Comparison of ENCODE assay signal across 8 cellular contexts in genomic region chr20:11917663-11918062, GRCh38. TPM values are rescaled to one million over a fixed set of nuclear protein-coding genes. Genes with fewer than 3 reads are reported as not detected.
A peak's percentile ranks its signal among the peaks of the same experiment; 100 is the strongest.
DNase-seq lines count a peak whose midpoint lies in the region; ATAC-seq, FAIRE-seq and TF ChIP-seq lines count a peak whose summit lies in the region.

Gene BTBD3, plus strand, starts transcription at chr20:11917893. Its CDS starts 383 bp downstream, at chr20:11918276.

- no peaks in the 10 kb centered on the region for H3K9me3 Mint-ChIP-seq in activated T-helper 1 cell treated with anti-CD3 and anti-CD28 coated beads, Interleukin-12 subunit alpha, Interleukin-12 subunit beta, Interleukin-2, Interleukin-4 antibody, amounts not matched to agents 30 ng/mL and 10 ng/mL and 1 ng/mL, durations not matched to agents 14 hours and 24 hours and 36 hours
- no peaks in the 10 kb centered on the region for H3K9me3 Mint-ChIP-seq in progenitor cell of endocrine pancreas (ENCODE audit: low read depth)

- H3K27ac Mint-ChIP-seq in activated T-helper 1 cell treated with anti-CD3 and anti-CD28 coated beads, Interleukin-12 subunit alpha, Interleukin-12 subunit beta, Interleukin-2, Interleukin-4 antibody, amounts not matched to agents 30 ng/mL and 10 ng/mL and 1 ng/mL, durations not matched to agents 14 hours and 24 hours and 36 hours: no peak within 1 kb of the TSS
- peak within 1 kb of the TSS; percentile 87 for H3K27ac Mint-ChIP-seq in progenitor cell of endocrine pancreas

- peak; percentile 85 for ATAC-seq in GM19467 (IDR thresholded peaks at IDR 0.05; ENCODE audit: unreplicated experiment)

- H3K4me1 Mint-ChIP-seq in activated T-helper 1 cell treated with anti-CD3 and anti-CD28 coated beads, Interleukin-12 subunit alpha, Interleukin-12 subunit beta, Interleukin-2, Interleukin-4 antibody, amounts not matched to agents 30 ng/mL and 10 ng/mL and 1 ng/mL, durations not matched to agents 14 hours and 24 hours and 36 hours (ENCODE audit: low read depth): peaks cover under 1% of the 10 kb centered on the region
- H3K4me1 Mint-ChIP-seq in progenitor cell of endocrine pancreas (ENCODE audit: low read depth): peaks cover 58% of the 10 kb centered on the region

- H3K4me3 ChIP-seq in cardiac muscle cell: no peak within 1 kb of the TSS

- H3K27me3 ChIP-seq in cardiac muscle cell: no peaks in the 10 kb centered on the region

- no peaks in the 10 kb centered on the region for H3K27me3 Mint-ChIP-seq in activated T-helper 1 cell treated with anti-CD3 and anti-CD28 coated beads, Interleukin-12 subunit alpha, Interleukin-12 subunit beta, Interleukin-2, Interleukin-4 antibody, amounts not matched to agents 30 ng/mL and 10 ng/mL and 1 ng/mL, durations not matched to agents 14 hours and 24 hours and 36 hours (ENCODE audit: insufficient read depth)
- H3K27me3 Mint-ChIP-seq in progenitor cell of endocrine pancreas: no peaks in the 10 kb centered on the region

- DNase-seq in AG09319 (ENCODE audit: extremely low read depth, low read depth): peak; percentile 15
- DNase-seq in NCI-H1417 (lab: John Stamatoyannopoulos, UW): peak; percentile 61 to 96 (median 80)
- no peak for DNase-seq in activated T-helper 1 cell treated with anti-CD3 and anti-CD28 coated beads, Interleukin-12 subunit alpha, Interleukin-12 subunit beta, Interleukin-2, Interleukin-4 antibody, amounts not matched to agents 30 ng/mL and 10 ng/mL and 1 ng/mL, durations not matched to agents 14 hours and 24 hours and 36 hours (ENCODE audit: low spot score)
- peak; percentile 30 to 79 for DNase-seq in cardiac muscle cell (ENCODE audit: low read depth in 1 of 2, low spot score in 1 of 2)
- no peak for DNase-seq in progenitor cell of endocrine pancreas (ENCODE audit: low spot score, unreplicated experiment)
- DNase-seq in GM19239 (ENCODE audit: insufficient read length, low spot score): no peak
- DNase-seq in SKM-1 (lab: John Stamatoyannopoulos, UW; ENCODE audit: unreplicated experiment): no peak

- H3K27ac ChIP-seq in cardiac muscle cell: peak within 1 kb of the TSS; percentile 54

- H3K9me3 ChIP-seq in cardiac muscle cell (ENCODE audit: low read depth): no peaks in the 10 kb centered on the region

- no peak within 1 kb of the TSS for H3K4me3 Mint-ChIP-seq in activated T-helper 1 cell treated with anti-CD3 and anti-CD28 coated beads, Interleukin-12 subunit alpha, Interleukin-12 subunit beta, Interleukin-2, Interleukin-4 antibody, amounts not matched to agents 30 ng/mL and 10 ng/mL and 1 ng/mL, durations not matched to agents 14 hours and 24 hours and 36 hours
- peak within 1 kb of the TSS; percentile 74 for H3K4me3 Mint-ChIP-seq in progenitor cell of endocrine pancreas (ENCODE audit: low read depth)

- peaks cover 5% of the 10 kb centered on the region for H3K36me3 ChIP-seq in cardiac muscle cell

- H3K36me3 Mint-ChIP-seq in activated T-helper 1 cell treated with anti-CD3 and anti-CD28 coated beads, Interleukin-12 subunit alpha, Interleukin-12 subunit beta, Interleukin-2, Interleukin-4 antibody, amounts not matched to agents 30 ng/mL and 10 ng/mL and 1 ng/mL, durations not matched to agents 14 hours and 24 hours and 36 hours (ENCODE audit: low read depth): no peaks in the 10 kb centered on the region
- peaks cover 5% of the 10 kb centered on the region for H3K36me3 Mint-ChIP-seq in progenitor cell of endocrine pancreas (ENCODE audit: insufficient read depth)

- no peak for FAIRE-seq in GM19239 (lab: Jason Lieb, UNC)

- H3K4me1 ChIP-seq in cardiac muscle cell (ENCODE audit: low read depth): peaks cover 10% of the 10 kb centered on the region

- intact Hi-C loops in activated T-helper 1 cell treated with anti-CD3 and anti-CD28 coated beads, Interleukin-12 subunit alpha, Interleukin-12 subunit beta, Interleukin-2, Interleukin-4 antibody, amounts not matched to agents 30 ng/mL and 10 ng/mL and 1 ng/mL, durations not matched to agents 14 hours and 24 hours and 36 hours (cut with micrococcal nuclease): no loop called here

- no peak; the same call in 1 of the 2 replicates for TF ChIP-seq CTCF in AG09319 (IDR thresholded peaks at IDR 0.05; ENCODE audit: low read depth, low read length)
- TF ChIP-seq CTCF in cardiac muscle cell (IDR thresholded peaks at IDR 0.05; ENCODE audit: low read depth, low read length): peak; percentile 12
- TF ChIP-seq CTCF in progenitor cell of endocrine pancreas (IDR thresholded peaks at IDR 0.05; ENCODE audit: unreplicated experiment): no peak

RNA-seq across cellular contexts. Expression of gene BTBD3, which starts in this region (rescaled TPM):
- total RNA-seq in activated T-helper 1 cell treated with anti-CD3 and anti-CD28 coated beads, Interleukin-12 subunit alpha, Interleukin-12 subunit beta, Interleukin-2, Interleukin-4 antibody, amounts not matched to agents 30 ng/mL and 10 ng/mL and 1 ng/mL, durations not matched to agents 14 hours and 24 hours and 36 hours: 16.5 and 17.3 TPM in 2 replicates
- total RNA-seq in cardiac muscle cell (30.1 and 33.2 TPM in 2 replicates), progenitor cell of endocrine pancreas (98.9 and 104 TPM in 2 replicates)
- 15.5 and 19.4 TPM in 2 replicates for polyA plus RNA-seq in cardiac muscle cell

Comparison
In these comparisons a context has a peak if more than half of its experiments do, and no peak if none do; other contexts are left out.
1. DNase-seq: peak in AG09319 (single experiment), NCI-H1417 (3 of 3) and cardiac muscle cell (2 of 2); none in activated T-helper 1 cell treated with anti-CD3 and anti-CD28 coated beads, Interleukin-12 subunit alpha, Interleukin-12 subunit beta, Interleukin-2, Interleukin-4 antibody, amounts not matched to agents 30 ng/mL and 10 ng/mL and 1 ng/mL, durations not matched to agents 14 hours and 24 hours and 36 hours (single experiment), progenitor cell of endocrine pancreas (single experiment), GM19239 (single experiment) and SKM-1 (single experiment).